Comparison of ENCODE assay signal across 21 cellular contexts in the genomic region with DNA sequence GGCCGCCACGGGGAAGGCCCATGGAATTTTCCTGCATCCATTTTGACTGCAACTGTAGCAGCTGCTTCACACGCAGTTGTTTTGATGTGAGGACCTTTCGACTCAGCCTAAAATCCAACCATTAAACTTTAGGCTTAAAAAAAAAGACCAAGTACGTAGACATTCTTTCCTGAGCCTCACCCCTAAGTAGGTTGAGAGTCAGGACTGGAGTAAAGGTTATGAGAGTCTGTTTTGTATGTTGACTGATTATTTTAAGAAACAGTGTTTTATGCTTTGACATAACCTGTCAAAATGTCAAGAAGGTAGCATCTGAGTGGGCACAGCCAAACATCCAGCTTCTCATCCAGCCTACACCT. TPM values are rescaled to one million over a fixed set of nuclear protein-coding genes. Genes with fewer than 3 reads are reported as not detected.
"Had no signal": no experiment of that assay in that cellular context is flagged by ENCODE, and none has a peak within 500 bp of the region (broad histone marks: within the 10 kb centered on the region; RNA-seq: fewer than 3 reads in every experiment).

No MANE protein-coding gene starts in this region.

- H3K4me1 Mint-ChIP-seq: activated CD4-positive, alpha-beta T cell treated with anti-CD3 and anti-CD28 coated beads, Interleukin-2, amount 10 ng/mL, durations not matched to agents 24 days and 14 days; activated CD8-positive, alpha-beta memory T cell treated with anti-CD3 and anti-CD28 coated beads, Interleukin-2, amount 10 ng/mL, durations not matched to agents 7 days and 5 days; activated naive CD4-positive, alpha-beta T cell treated with anti-CD3 and anti-CD28 coated beads, Interleukin-2, amount 10 ng/mL, durations not matched to agents 7 days and 5 days; naive B cell had no signal

- H3K27me3 ChIP-seq: cardiac muscle cell, heart right ventricle, testis, upper lobe of left lung had no signal

- H3K36me3 ChIP-seq: cardiac muscle cell, heart right ventricle, lower lobe of right lung, upper lobe of left lung had no signal

- H3K4me3 Mint-ChIP-seq: activated CD4-positive, alpha-beta T cell treated with anti-CD3 and anti-CD28 coated beads, Interleukin-2, amount 10 ng/mL, durations not matched to agents 24 days and 14 days; activated CD8-positive, alpha-beta memory T cell treated with anti-CD3 and anti-CD28 coated beads, Interleukin-2, amount 10 ng/mL, durations not matched to agents 7 days and 5 days; activated CD8-positive, alpha-beta T cell treated with anti-CD3 and anti-CD28 coated beads for 36 hours; activated naive CD4-positive, alpha-beta T cell treated with anti-CD3 and anti-CD28 coated beads, Interleukin-2, amount 10 ng/mL, durations not matched to agents 7 days and 5 days; naive B cell; neural crest cell had no signal

- H3K27me3 Mint-ChIP-seq: activated CD4-positive, alpha-beta T cell treated with anti-CD3 and anti-CD28 coated beads, Interleukin-2, amount 10 ng/mL, durations not matched to agents 24 days and 14 days had no signal

- DNase-seq: activated CD8-positive, alpha-beta memory T cell treated with anti-CD3 and anti-CD28 coated beads, Interleukin-2, amount 10 ng/mL, durations not matched to agents 7 days and 5 days; activated CD8-positive, alpha-beta T cell treated with anti-CD3 and anti-CD28 coated beads for 36 hours; activated effector memory CD4-positive, alpha-beta T cell treated with anti-CD3 and anti-CD28 coated beads, Interleukin-2, amount 50 U/mL, for 16 hours; activated naive CD4-positive, alpha-beta T cell treated with anti-CD3 and anti-CD28 coated beads, Interleukin-2, amount 10 ng/mL, durations not matched to agents 7 days and 5 days; activated T-cell treated with anti-CD3 and anti-CD28 coated beads for 4 hours; amygdala; cortex of kidney; heart right ventricle; lower lobe of right lung; naive B cell; retina; stimulated activated CD4-positive, alpha-beta T cell treated with anti-CD3 and anti-CD28 coated beads, Interleukin-2, amount 100 ng/mL, for 48 hours; stimulated activated naive CD4-positive, alpha-beta T cell; T-helper 2 cell; testis; upper lobe of left lung had no signal

- H3K36me3 Mint-ChIP-seq: activated CD8-positive, alpha-beta memory T cell treated with anti-CD3 and anti-CD28 coated beads, Interleukin-2, amount 10 ng/mL, durations not matched to agents 7 days and 5 days; activated naive CD4-positive, alpha-beta T cell treated with anti-CD3 and anti-CD28 coated beads, Interleukin-2, amount 10 ng/mL, durations not matched to agents 7 days and 5 days; naive B cell had no signal

- H3K4me3 ChIP-seq: cardiac muscle cell, heart right ventricle, lower lobe of right lung, testis, upper lobe of left lung had no signal

- H3K4me1 ChIP-seq: heart right ventricle, lower lobe of right lung, testis, upper lobe of left lung had no signal

- H3K27ac ChIP-seq: cardiac muscle cell, epithelial cell of prostate, heart right ventricle, lower lobe of right lung, testis, upper lobe of left lung had no signal

- H3K9me3 Mint-ChIP-seq: activated CD4-positive, alpha-beta T cell treated with anti-CD3 and anti-CD28 coated beads, Interleukin-2, amount 10 ng/mL, durations not matched to agents 24 days and 14 days; activated naive CD4-positive, alpha-beta T cell treated with anti-CD3 and anti-CD28 coated beads, Interleukin-2, amount 10 ng/mL, durations not matched to agents 7 days and 5 days had no signal

- H3K27ac Mint-ChIP-seq: activated CD4-positive, alpha-beta T cell treated with anti-CD3 and anti-CD28 coated beads, Interleukin-2, amount 10 ng/mL, durations not matched to agents 24 days and 14 days; activated CD8-positive, alpha-beta memory T cell treated with anti-CD3 and anti-CD28 coated beads, Interleukin-2, amount 10 ng/mL, durations not matched to agents 7 days and 5 days; activated CD8-positive, alpha-beta T cell treated with anti-CD3 and anti-CD28 coated beads for 36 hours; activated naive CD4-positive, alpha-beta T cell treated with anti-CD3 and anti-CD28 coated beads, Interleukin-2, amount 10 ng/mL, durations not matched to agents 7 days and 5 days; naive B cell had no signal

- H3K9me3 ChIP-seq: lower lobe of right lung, testis, upper lobe of left lung had no signal

- ATAC-seq: activated CD4-positive, CD25-positive, alpha-beta regulatory T cell treated with anti-CD3 and anti-CD28 coated beads, Interleukin-2, amount 50 U/mL, for 24 hours; activated CD8-positive, alpha-beta memory T cell treated with anti-CD3 and anti-CD28 coated beads, Interleukin-2, amount 10 ng/mL, durations not matched to agents 7 days and 5 days; activated CD8-positive, alpha-beta T cell treated with anti-CD3 and anti-CD28 coated beads for 36 hours; heart right ventricle had no signal

RNA-seq across cellular contexts. Expression of a gene that starts 45.7 kb away (rescaled TPM):
- total RNA-seq: activated CD4-positive, alpha-beta T cell treated with anti-CD3 and anti-CD28 coated beads, Interleukin-2, amount 10 ng/mL, durations not matched to agents 24 days and 14 days; activated CD8-positive, alpha-beta memory T cell treated with anti-CD3 and anti-CD28 coated beads, Interleukin-2, amount 10 ng/mL, durations not matched to agents 7 days and 5 days; activated CD8-positive, alpha-beta T cell treated with anti-CD3 and anti-CD28 coated beads for 36 hours had no signal
